ENCODE assay signal across 20 cellular contexts in genomic region chr12:2180737-2181082, GRCh38.
A peak's percentile ranks its signal among the peaks of the same experiment; 100 is the strongest.
DNase-seq lines count a peak whose midpoint lies in the region; ATAC-seq and TF ChIP-seq lines count a peak whose summit lies in the region.
"Had no signal": no experiment of that assay in that cellular context is flagged by ENCODE, and none has a peak within 500 bp of the region (broad histone marks: within the 10 kb centered on the region; RNA-seq: fewer than 3 reads in every experiment).

No MANE protein-coding gene starts in this region.

- H3K4me1 ChIP-seq in left ventricle myocardium inferior (peaks cover 90% of the 10 kb centered on the region), sigmoid colon (peaks cover 0 to 91% (median 82%) of the 10 kb centered on the region in 4 donors)
- H3K4me1 ChIP-seq in CD4-positive, alpha-beta memory T cell (ENCODE audit: insufficient read depth, low read length), result no peaks in the 10 kb centered on the region
- H3K4me1 ChIP-seq: body of pancreas had no signal

- 79 to 86% methylated on average over 3 of the region's 3 CpGs for WGBS in sigmoid colon, 2 donors

- H3K36me3 Mint-ChIP-seq in CD4-positive, alpha-beta memory T cell, result no peaks in the 10 kb centered on the region

- peak; percentile 21 for TF ChIP-seq CTCF in left ventricle myocardium inferior (IDR thresholded peaks at IDR 0.05; ENCODE audit: borderline replicate concordance)
- no peak for TF ChIP-seq CTCF in sigmoid colon (IDR thresholded peaks at IDR 0.05)

- no peak for TF ChIP-seq EP300 in sigmoid colon (IDR thresholded peaks at IDR 0.05)

- intact Hi-C loops in Right ventricle myocardium inferior (cut with DNase I) (loop anchor here (1.0 to 5.0 kb wide), 4 partner anchors 92 to 209 kb away; no protein-coding TSS in a partner anchor), cardiac septum (cut with DNase I) (no loop called here), left ventricle myocardium inferior (cut with micrococcal nuclease) (no loop called here), sigmoid colon (cut with DNase I) (loop anchor here (5.0 kb wide), 1 partner anchor 102 kb away; no protein-coding TSS in a partner anchor)
- intact Hi-C loops in CD4-positive, alpha-beta memory T cell (cut with micrococcal nuclease), result no loop called here

- no peaks in the 10 kb centered on the region for H3K36me3 ChIP-seq in left ventricle myocardium inferior
- no peaks in the 10 kb centered on the region for H3K36me3 ChIP-seq in sigmoid colon
- H3K36me3 ChIP-seq in CD4-positive, alpha-beta memory T cell (ENCODE audit: insufficient read depth, low read length), result no peaks in the 10 kb centered on the region

- TF ChIP-seq POLR2A in sigmoid colon (IDR thresholded peaks at IDR 0.05), result no peak

- H3K9me3 Mint-ChIP-seq in CD4-positive, alpha-beta memory T cell, result peaks cover 0 to 2% (median 0%) of the 10 kb centered on the region in 8 donors
- H3K9me3 Mint-ChIP-seq: activated CD4-positive, alpha-beta T cell treated with anti-CD3 and anti-CD28 coated beads, Interleukin-2, amount 10 ng/mL, durations not matched to agents 7 days and 5 days; activated naive CD4-positive, alpha-beta T cell treated with anti-CD3 and anti-CD28 coated beads for 36 hours had no signal

- CTCF ChIA-PET in CD4-positive, alpha-beta memory T cell (lab: Charles Lee; ENCODE audit: partially characterized antibody), result no interaction called here

- H3K27ac ChIP-seq in left ventricle myocardium inferior (replicated peaks) (peak overlapping the region; percentile 90), sigmoid colon (peak overlapping the region; percentile 79 to 86 (median 82))
- no peak overlapping the region for H3K27ac ChIP-seq in CD4-positive, alpha-beta memory T cell (ENCODE audit: low read depth, low read length)

- H3K9me3 ChIP-seq in left ventricle myocardium inferior (replicated peaks) (no peaks in the 10 kb centered on the region), sigmoid colon (no peaks in the 10 kb centered on the region)
- H3K9me3 ChIP-seq in CD4-positive, alpha-beta memory T cell (ENCODE audit: control insufficient read depth in 1 of 2, low read length in 2 of 2), result no peaks in the 10 kb centered on the region
- H3K9me3 ChIP-seq: body of pancreas had no signal

- no peak overlapping the region for H3K4me3 ChIP-seq in left ventricle myocardium inferior
- no peak overlapping the region for H3K4me3 ChIP-seq in sigmoid colon
- no peak overlapping the region for H3K4me3 ChIP-seq in CD4-positive, alpha-beta memory T cell (ENCODE audit: low read length in 2 of 2)
- H3K4me3 ChIP-seq: body of pancreas had no signal

- peaks cover 0 to 3% (median 3%) of the 10 kb centered on the region in 4 donors for H3K4me1 Mint-ChIP-seq in CD4-positive, alpha-beta memory T cell

- H3K27me3 ChIP-seq in left ventricle myocardium inferior (ENCODE audit: low read depth) (no peaks in the 10 kb centered on the region), sigmoid colon (no peaks in the 10 kb centered on the region)
- no peaks in the 10 kb centered on the region for H3K27me3 ChIP-seq in CD4-positive, alpha-beta memory T cell (ENCODE audit: insufficient read depth, low read length)
- H3K27me3 ChIP-seq: body of pancreas had no signal

- DNase-seq in Right ventricle myocardium inferior (ENCODE audit: missing footprints) (no peak), cardiac septum (ENCODE audit: low spot score) (no peak), left ventricle myocardium inferior (peak; percentile 35), sigmoid colon (no peak), midbrain (lab: John Stamatoyannopoulos, UW) (no peak), DMS53 (lab: John Stamatoyannopoulos, UW) (no peak)
- DNase-seq in CD4-positive, alpha-beta memory T cell, result no peak
- DNase-seq: activated CD4-positive, alpha-beta T cell treated with anti-CD3 and anti-CD28 coated beads, Interleukin-2, amount 10 ng/mL, durations not matched to agents 7 days and 5 days; activated naive CD4-positive, alpha-beta T cell treated with anti-CD3 and anti-CD28 coated beads for 36 hours; activated T-cell treated with anti-CD3 and anti-CD28 coated beads for 4 hours; DMS79 treated with DMSO at 0.1 percent for 48 hours; H7; KG1; NCI-H1105; NCI-H2107; NCI-H69; OCI-M1; stimulated activated CD4-positive, alpha-beta T cell treated with anti-CD3 and anti-CD28 coated beads, Interleukin-4, amount 100 ng/mL, for 1 hour had no signal

- no peak overlapping the region for H3K4me3 Mint-ChIP-seq in CD4-positive, alpha-beta memory T cell
- H3K4me3 Mint-ChIP-seq: activated CD4-positive, alpha-beta T cell treated with anti-CD3 and anti-CD28 coated beads, Interleukin-2, amount 10 ng/mL, durations not matched to agents 7 days and 5 days; activated naive CD4-positive, alpha-beta T cell treated with anti-CD3 and anti-CD28 coated beads for 36 hours had no signal

- no peak overlapping the region for H3K27ac Mint-ChIP-seq in CD4-positive, alpha-beta memory T cell
- H3K27ac Mint-ChIP-seq: activated CD4-positive, alpha-beta T cell treated with anti-CD3 and anti-CD28 coated beads, Interleukin-2, amount 10 ng/mL, durations not matched to agents 7 days and 5 days; activated naive CD4-positive, alpha-beta T cell treated with anti-CD3 and anti-CD28 coated beads for 36 hours had no signal

- POLR2A ChIA-PET in CD4-positive, alpha-beta memory T cell (lab: Charles Lee; ENCODE audit: partially characterized antibody), result no interaction called here

- ATAC-seq in Right ventricle myocardium inferior, result peak; percentile 80
- ATAC-seq in GM18867 (IDR thresholded peaks at IDR 0.05; ENCODE audit: unreplicated experiment), result no peak

- H3K27me3 Mint-ChIP-seq in CD4-positive, alpha-beta memory T cell, result peaks cover 22% of the 10 kb centered on the region in 2 donors

Comparison
In these comparisons a context has a peak if more than half of its experiments do, and no peak if none do; other contexts are left out.
1. intact Hi-C loops: an anchor here in Right ventricle myocardium inferior (1.0 to 5.0 kb wide) and sigmoid colon (5.0 kb wide); none called in cardiac septum, left ventricle myocardium inferior and CD4-positive, alpha-beta memory T cell.